Comparison of ENCODE assay signal across 1 cellular context in the genomic region with DNA sequence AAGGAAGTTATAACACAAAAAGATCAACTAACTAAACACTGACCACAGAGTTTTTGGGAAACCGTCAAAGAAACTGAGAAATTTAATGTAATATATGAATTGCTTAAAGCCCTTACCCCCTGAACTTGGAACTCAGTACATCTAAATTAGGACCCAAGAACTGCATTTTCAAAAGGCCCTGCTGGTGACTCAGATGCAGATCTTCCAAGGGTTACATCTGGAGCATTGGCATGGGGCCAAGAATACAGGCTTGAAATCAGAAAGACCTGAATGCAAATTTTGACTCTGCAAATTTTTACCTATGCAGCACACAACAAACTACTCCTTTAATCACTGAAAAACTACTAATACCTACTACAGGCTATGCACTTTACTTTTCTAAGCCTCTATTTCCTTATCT.
TF ChIP-seq lines count a peak whose summit lies in the region.

No MANE protein-coding gene starts in this region.

TF ChIP-seq in GM23338, 12 proteins besides CTCF, POLR2A, EP300 and RAD21 (continued from another document):
- TF ChIP-seq, protein P1, sequence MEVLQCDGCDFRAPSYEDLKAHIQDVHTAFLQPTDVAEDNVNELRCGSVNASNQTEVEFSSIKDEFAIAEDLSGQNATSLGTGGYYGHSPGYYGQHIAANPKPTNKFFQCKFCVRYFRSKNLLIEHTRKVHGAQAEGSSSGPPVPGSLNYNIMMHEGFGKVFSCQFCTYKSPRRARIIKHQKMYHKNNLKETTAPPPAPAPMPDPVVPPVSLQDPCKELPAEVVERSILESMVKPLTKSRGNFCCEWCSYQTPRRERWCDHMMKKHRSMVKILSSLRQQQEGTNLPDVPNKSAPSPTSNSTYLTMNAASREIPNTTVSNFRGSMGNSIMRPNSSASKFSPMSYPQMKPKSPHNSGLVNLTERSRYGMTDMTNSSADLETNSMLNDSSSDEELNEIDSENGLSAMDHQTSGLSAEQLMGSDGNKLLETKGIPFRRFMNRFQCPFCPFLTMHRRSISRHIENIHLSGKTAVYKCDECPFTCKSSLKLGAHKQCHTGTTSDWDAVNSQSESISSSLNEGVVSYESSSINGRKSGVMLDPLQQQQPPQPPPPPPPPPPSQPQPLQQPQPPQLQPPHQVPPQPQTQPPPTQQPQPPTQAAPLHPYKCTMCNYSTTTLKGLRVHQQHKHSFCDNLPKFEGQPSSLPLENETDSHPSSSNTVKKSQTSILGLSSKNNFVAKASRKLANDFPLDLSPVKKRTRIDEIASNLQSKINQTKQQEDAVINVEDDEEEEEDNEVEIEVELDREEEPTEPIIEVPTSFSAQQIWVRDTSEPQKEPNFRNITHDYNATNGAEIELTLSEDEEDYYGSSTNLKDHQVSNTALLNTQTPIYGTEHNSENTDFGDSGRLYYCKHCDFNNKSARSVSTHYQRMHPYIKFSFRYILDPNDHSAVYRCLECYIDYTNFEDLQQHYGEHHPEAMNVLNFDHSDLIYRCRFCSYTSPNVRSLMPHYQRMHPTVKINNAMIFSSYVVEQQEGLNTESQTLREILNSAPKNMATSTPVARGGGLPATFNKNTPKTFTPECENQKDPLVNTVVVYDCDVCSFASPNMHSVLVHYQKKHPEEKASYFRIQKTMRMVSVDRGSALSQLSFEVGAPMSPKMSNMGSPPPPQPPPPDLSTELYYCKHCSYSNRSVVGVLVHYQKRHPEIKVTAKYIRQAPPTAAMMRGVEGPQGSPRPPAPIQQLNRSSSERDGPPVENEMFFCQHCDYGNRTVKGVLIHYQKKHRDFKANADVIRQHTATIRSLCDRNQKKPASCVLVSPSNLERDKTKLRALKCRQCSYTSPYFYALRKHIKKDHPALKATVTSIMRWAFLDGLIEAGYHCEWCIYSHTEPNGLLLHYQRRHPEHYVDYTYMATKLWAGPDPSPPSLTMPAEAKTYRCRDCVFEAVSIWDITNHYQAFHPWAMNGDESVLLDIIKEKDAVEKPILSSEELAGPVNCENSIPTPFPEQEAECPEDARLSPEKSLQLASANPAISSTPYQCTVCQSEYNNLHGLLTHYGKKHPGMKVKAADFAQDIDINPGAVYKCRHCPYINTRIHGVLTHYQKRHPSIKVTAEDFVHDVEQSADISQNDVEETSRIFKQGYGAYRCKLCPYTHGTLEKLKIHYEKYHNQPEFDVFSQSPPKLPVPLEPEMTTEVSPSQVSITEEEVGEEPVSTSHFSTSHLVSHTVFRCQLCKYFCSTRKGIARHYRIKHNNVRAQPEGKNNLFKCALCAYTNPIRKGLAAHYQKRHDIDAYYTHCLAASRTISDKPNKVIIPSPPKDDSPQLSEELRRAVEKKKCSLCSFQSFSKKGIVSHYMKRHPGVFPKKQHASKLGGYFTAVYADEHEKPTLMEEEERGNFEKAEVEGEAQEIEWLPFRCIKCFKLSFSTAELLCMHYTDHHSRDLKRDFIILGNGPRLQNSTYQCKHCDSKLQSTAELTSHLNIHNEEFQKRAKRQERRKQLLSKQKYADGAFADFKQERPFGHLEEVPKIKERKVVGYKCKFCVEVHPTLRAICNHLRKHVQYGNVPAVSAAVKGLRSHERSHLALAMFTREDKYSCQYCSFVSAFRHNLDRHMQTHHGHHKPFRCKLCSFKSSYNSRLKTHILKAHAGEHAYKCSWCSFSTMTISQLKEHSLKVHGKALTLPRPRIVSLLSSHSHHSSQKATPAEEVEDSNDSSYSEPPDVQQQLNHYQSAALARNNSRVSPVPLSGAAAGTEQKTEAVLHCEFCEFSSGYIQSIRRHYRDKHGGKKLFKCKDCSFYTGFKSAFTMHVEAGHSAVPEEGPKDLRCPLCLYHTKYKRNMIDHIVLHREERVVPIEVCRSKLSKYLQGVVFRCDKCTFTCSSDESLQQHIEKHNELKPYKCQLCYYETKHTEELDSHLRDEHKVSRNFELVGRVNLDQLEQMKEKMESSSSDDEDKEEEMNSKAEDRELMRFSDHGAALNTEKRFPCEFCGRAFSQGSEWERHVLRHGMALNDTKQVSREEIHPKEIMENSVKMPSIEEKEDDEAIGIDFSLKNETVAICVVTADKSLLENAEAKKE (CRISPR knock-in tag; IDR thresholded peaks at IDR 0.05) = no peak
- TF ChIP-seq EZH2 (IDR thresholded peaks at IDR 0.05; ENCODE audit: low read depth, unreplicated experiment) = no peak
- no peak for TF ChIP-seq STAT1 (IDR thresholded peaks at IDR 0.05; ENCODE audit: unreplicated experiment)
- TF ChIP-seq ZNF331 (CRISPR knock-in tag; IDR thresholded peaks at IDR 0.05; ENCODE audit: low read depth) = no peak
- no peak for TF ChIP-seq CREB1 (CRISPR knock-in tag; IDR thresholded peaks at IDR 0.05; ENCODE audit: low read depth)
- no peak for TF ChIP-seq NANOG (IDR thresholded peaks at IDR 0.05; ENCODE audit: borderline replicate concordance)
- TF ChIP-seq, protein P2, sequence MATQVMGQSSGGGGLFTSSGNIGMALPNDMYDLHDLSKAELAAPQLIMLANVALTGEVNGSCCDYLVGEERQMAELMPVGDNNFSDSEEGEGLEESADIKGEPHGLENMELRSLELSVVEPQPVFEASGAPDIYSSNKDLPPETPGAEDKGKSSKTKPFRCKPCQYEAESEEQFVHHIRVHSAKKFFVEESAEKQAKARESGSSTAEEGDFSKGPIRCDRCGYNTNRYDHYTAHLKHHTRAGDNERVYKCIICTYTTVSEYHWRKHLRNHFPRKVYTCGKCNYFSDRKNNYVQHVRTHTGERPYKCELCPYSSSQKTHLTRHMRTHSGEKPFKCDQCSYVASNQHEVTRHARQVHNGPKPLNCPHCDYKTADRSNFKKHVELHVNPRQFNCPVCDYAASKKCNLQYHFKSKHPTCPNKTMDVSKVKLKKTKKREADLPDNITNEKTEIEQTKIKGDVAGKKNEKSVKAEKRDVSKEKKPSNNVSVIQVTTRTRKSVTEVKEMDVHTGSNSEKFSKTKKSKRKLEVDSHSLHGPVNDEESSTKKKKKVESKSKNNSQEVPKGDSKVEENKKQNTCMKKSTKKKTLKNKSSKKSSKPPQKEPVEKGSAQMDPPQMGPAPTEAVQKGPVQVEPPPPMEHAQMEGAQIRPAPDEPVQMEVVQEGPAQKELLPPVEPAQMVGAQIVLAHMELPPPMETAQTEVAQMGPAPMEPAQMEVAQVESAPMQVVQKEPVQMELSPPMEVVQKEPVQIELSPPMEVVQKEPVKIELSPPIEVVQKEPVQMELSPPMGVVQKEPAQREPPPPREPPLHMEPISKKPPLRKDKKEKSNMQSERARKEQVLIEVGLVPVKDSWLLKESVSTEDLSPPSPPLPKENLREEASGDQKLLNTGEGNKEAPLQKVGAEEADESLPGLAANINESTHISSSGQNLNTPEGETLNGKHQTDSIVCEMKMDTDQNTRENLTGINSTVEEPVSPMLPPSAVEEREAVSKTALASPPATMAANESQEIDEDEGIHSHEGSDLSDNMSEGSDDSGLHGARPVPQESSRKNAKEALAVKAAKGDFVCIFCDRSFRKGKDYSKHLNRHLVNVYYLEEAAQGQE (IDR thresholded peaks at IDR 0.05; ENCODE audit: unreplicated experiment) = no peak
- no peak for TF ChIP-seq POLR2AphosphoS5 (IDR thresholded peaks at IDR 0.05; ENCODE audit: low read depth)
- TF ChIP-seq EZH2phosphoT487 (IDR thresholded peaks at IDR 0.05; ENCODE audit: unreplicated experiment) = no peak
